In genomic region chr1:195851016-195851591, GRCh38 we compare ENCODE assay signal across 1 cellular context.
TF ChIP-seq lines count a peak whose summit lies in the region.

No MANE protein-coding gene starts in this region.

TF ChIP-seq in WTC11, 78 proteins besides CTCF, POLR2A, EP300 and RAD21:
- TF ChIP-seq AR (CRISPR knock-in tag; IDR thresholded peaks at IDR 0.05), result no peak
- no peak for TF ChIP-seq PRDM15 (CRISPR knock-in tag; IDR thresholded peaks at IDR 0.05)
- no peak for TF ChIP-seq ZSCAN18 (CRISPR knock-in tag; IDR thresholded peaks at IDR 0.05)
- no peak for TF ChIP-seq STAT6 (CRISPR knock-in tag; conservative IDR thresholded peaks at IDR 0.05; ENCODE audit: low read depth)
- no peak for TF ChIP-seq ZNF532 (CRISPR knock-in tag; IDR thresholded peaks at IDR 0.05; ENCODE audit: borderline replicate concordance)
- no peak for TF ChIP-seq ZNF671 (CRISPR knock-in tag; IDR thresholded peaks at IDR 0.05)
- no peak for TF ChIP-seq EMX1 (CRISPR knock-in tag; IDR thresholded peaks at IDR 0.05)
- no peak for TF ChIP-seq SMAD4 (CRISPR knock-in tag; IDR thresholded peaks at IDR 0.05)
- no peak for TF ChIP-seq IRF2 (CRISPR knock-in tag; IDR thresholded peaks at IDR 0.05; ENCODE audit: borderline replicate concordance, low read depth)
- no peak for TF ChIP-seq PRRX2 (CRISPR knock-in tag; IDR thresholded peaks at IDR 0.05)
- no peak for TF ChIP-seq GTF2I (CRISPR knock-in tag; conservative IDR thresholded peaks at IDR 0.05)
